In genomic region chr3:194072691-194073279, GRCh38 we compare ENCODE assay signal across 20 cellular contexts.
DNase-seq lines count a peak whose midpoint lies in the region; ATAC-seq and TF ChIP-seq lines count a peak whose summit lies in the region.
"Had no signal": no experiment of that assay in that cellular context is flagged by ENCODE, and none has a peak within 500 bp of the region (broad histone marks: within the 10 kb centered on the region; RNA-seq: fewer than 3 reads in every experiment).

No MANE protein-coding gene starts in this region.

- H3K9ac ChIP-seq in colonic mucosa (ENCODE audit: low read depth in 2 of 2, low read length in 2 of 2), result peak overlapping the region in 1 of 2 donors; percentile 29

- in situ Hi-C loops in brain microvascular endothelial cell (cut with HindIII; ENCODE audit: low pct_ligation_motif_present, low sequenced_read_pairs), result no loop called here

- H3K27ac ChIP-seq in 22Rv1, result peak overlapping the region; percentile 22; the same call in 1 of the 2 replicates
- no peak overlapping the region for H3K27ac ChIP-seq in colonic mucosa
- no peak overlapping the region for H3K27ac ChIP-seq in brain microvascular endothelial cell
- H3K27ac ChIP-seq: coronary artery, HL-60, vagina had no signal

- no peaks in the 10 kb centered on the region for H3K36me3 ChIP-seq in colonic mucosa
- no peaks in the 10 kb centered on the region for H3K36me3 ChIP-seq in mucosa of descending colon (ENCODE audit: low read depth)
- H3K36me3 ChIP-seq in brain microvascular endothelial cell (replicated peaks), result no peaks in the 10 kb centered on the region
- H3K36me3 ChIP-seq: sigmoid colon, vagina had no signal

- intact Hi-C loops in colonic mucosa (cut with DNase I), result loop anchor here (10.0 kb wide), 1 partner anchor 62 kb away; the partner anchor contains the start of gene HES1
- intact Hi-C loops in mucosa of descending colon (cut with DNase I, micrococcal nuclease), result loop anchor here in 1 of 2 donors (10.0 kb wide), 1 partner anchor 62 kb away; the partner anchor contains the start of gene HES1

- DNase-seq in HuH-7 (ENCODE audit: low spot score) (peak; percentile 68), colonic mucosa (peak; percentile 49), mucosa of descending colon (peak in 1 of 3 donors; percentile 50), brain microvascular endothelial cell (no peak), activated T-cell treated with anti-CD3 and anti-CD28 coated beads for 4 hours (no peak), AG08395 (ENCODE audit: low spot score) (no peak)
- DNase-seq: activated CD4-positive, alpha-beta memory T cell treated with anti-CD3 and anti-CD28 coated beads, Interleukin-2, amount 10 ng/mL, durations not matched to agents 7 days and 5 days; activated naive CD4-positive, alpha-beta T cell treated with Interleukin-2 at 50 U/mL for 16 hours; IMR-90; NCI-H1436; NCI-H524; posterior cingulate gyrus; sigmoid colon; stimulated activated CD8-positive, alpha-beta memory T cell treated with anti-CD3 and anti-CD28 coated beads, Interleukin-4, amount 100 ng/mL, for 48 hours had no signal

- no peak overlapping the region for H3K4me3 ChIP-seq in colonic mucosa
- no peak overlapping the region for H3K4me3 ChIP-seq in mucosa of descending colon
- no peak overlapping the region for H3K4me3 ChIP-seq in brain microvascular endothelial cell (ENCODE audit: low read depth, low read length)
- H3K4me3 ChIP-seq: coronary artery, GM23338, sigmoid colon, vagina had no signal

- ATAC-seq in mucosa of descending colon (peak; percentile 60), HG03045 (IDR thresholded peaks at IDR 0.05; ENCODE audit: unreplicated experiment) (no peak)
- ATAC-seq: GM23338 had no signal

- peaks cover 18% of the 10 kb centered on the region for H3K4me1 ChIP-seq in colonic mucosa
- H3K4me1 ChIP-seq in mucosa of descending colon (ENCODE audit: low read depth), result peaks cover 25% of the 10 kb centered on the region

- H3K27me3 ChIP-seq in colonic mucosa, result no peaks in the 10 kb centered on the region
- peaks cover 14% of the 10 kb centered on the region for H3K27me3 ChIP-seq in brain microvascular endothelial cell (replicated peaks)
- H3K27me3 ChIP-seq: sigmoid colon, vagina had no signal

- no peak for TF ChIP-seq CTCF in 22Rv1 (IDR thresholded peaks at IDR 0.05)
- TF ChIP-seq CTCF in colonic mucosa (IDR thresholded peaks at IDR 0.05), result no peak
- no peak for TF ChIP-seq CTCF in mucosa of descending colon (IDR thresholded peaks at IDR 0.05)
- no peak for TF ChIP-seq CTCF in brain microvascular endothelial cell (IDR thresholded peaks at IDR 0.05; ENCODE audit: low read depth, low read length, missing control alignments)

- H3K9me3 ChIP-seq in colonic mucosa (no peaks in the 10 kb centered on the region), mucosa of descending colon (no peaks in the 10 kb centered on the region)
- H3K9me3 ChIP-seq: sigmoid colon, vagina had no signal

Comparison
In these comparisons a context has a peak if more than half of its experiments do, and no peak if none do; other contexts are left out.
1. DNase-seq: peak in HuH-7 (single experiment) and colonic mucosa (single experiment); none in brain microvascular endothelial cell (single experiment), activated T-cell treated with anti-CD3 and anti-CD28 coated beads for 4 hours (single experiment) and AG08395 (single experiment).